11 cellular contexts compared by ENCODE assay signal in the genomic region with DNA sequence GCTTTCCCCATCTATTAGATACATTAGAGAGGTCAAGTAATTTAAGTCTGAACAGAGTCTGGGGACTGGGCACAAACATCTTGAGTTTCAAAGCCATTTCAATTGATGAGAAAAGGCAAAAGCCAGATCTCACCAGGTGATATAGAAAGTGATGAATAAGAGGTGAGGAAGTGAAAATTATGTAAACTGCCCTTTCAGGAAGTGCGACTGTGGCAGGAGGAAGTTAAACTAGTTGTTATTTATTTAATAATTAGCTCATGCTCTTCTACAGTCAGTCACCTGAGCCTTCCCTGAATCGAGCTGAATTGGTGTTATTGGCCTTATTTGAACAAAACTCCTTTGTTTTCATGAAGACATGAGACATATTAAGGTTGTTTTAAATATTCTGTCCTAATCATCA.
DNase-seq lines count a peak whose midpoint lies in the region; ATAC-seq, FAIRE-seq and TF ChIP-seq lines count a peak whose summit lies in the region.
"Had no signal": no experiment of that assay in that cellular context is flagged by ENCODE, and none has a peak within 500 bp of the region (broad histone marks: within the 10 kb centered on the region; RNA-seq: fewer than 3 reads in every experiment).

No MANE protein-coding gene starts in this region.

- peak; percentile 93 for ATAC-seq in HG02840 (IDR thresholded peaks at IDR 0.05; ENCODE audit: low FRiP score, unreplicated experiment)
- peak; percentile 79 for ATAC-seq in HG03565 (IDR thresholded peaks at IDR 0.05; ENCODE audit: unreplicated experiment)
- ATAC-seq in HG03025 (IDR thresholded peaks at IDR 0.05; ENCODE audit: low FRiP score, unreplicated experiment), result no peak

- no peaks in the 10 kb centered on the region for H3K9me3 ChIP-seq in left ventricle myocardium inferior (replicated peaks)
- H3K9me3 ChIP-seq: vagina had no signal

- no peaks in the 10 kb centered on the region for H3K4me1 ChIP-seq in left ventricle myocardium inferior
- H3K4me1 ChIP-seq: vagina had no signal

- no peak overlapping the region for H3K4me3 ChIP-seq in left ventricle myocardium inferior
- H3K4me3 ChIP-seq: vagina had no signal

- intact Hi-C loops in left ventricle myocardium inferior (cut with micrococcal nuclease), result no loop called here

- H3K36me3 ChIP-seq in left ventricle myocardium inferior, result no peaks in the 10 kb centered on the region
- H3K36me3 ChIP-seq: vagina had no signal

- no peaks in the 10 kb centered on the region for H3K27me3 ChIP-seq in left ventricle myocardium inferior (ENCODE audit: low read depth)
- H3K27me3 ChIP-seq: vagina had no signal

- no peak for TF ChIP-seq CTCF in left ventricle myocardium inferior (IDR thresholded peaks at IDR 0.05; ENCODE audit: borderline replicate concordance)

- H3K27ac ChIP-seq in left ventricle myocardium inferior (replicated peaks), result no peak overlapping the region
- H3K27ac ChIP-seq: vagina had no signal

- DNase-seq in CD1c-positive myeloid dendritic cell (ENCODE audit: extremely low spot score), result peak; percentile 4
- peak; percentile 31 for DNase-seq in GM19239 (ENCODE audit: insufficient read length, low spot score)
- no peak for DNase-seq in left ventricle myocardium inferior
- no peak for DNase-seq in SW480 (ENCODE audit: low spot score)
- DNase-seq in putamen (ENCODE audit: low spot score), result no peak
- DNase-seq: NCI-H2081, SHP77 had no signal

- FAIRE-seq in GM19239 (lab: Jason Lieb, UNC), result peak; percentile 54

Comparison
In these comparisons a context has a peak if more than half of its experiments do, and no peak if none do; other contexts are left out.
1. DNase-seq: peak in CD1c-positive myeloid dendritic cell (single experiment) and GM19239 (single experiment); none in left ventricle myocardium inferior (single experiment), SW480 (single experiment) and putamen (single experiment).